ENCODE assay signal across 8 cellular contexts in genomic region chr3:193971268-193971751, GRCh38.
A peak's percentile ranks its signal among the peaks of the same experiment; 100 is the strongest.
DNase-seq lines count a peak whose midpoint lies in the region; ATAC-seq, FAIRE-seq and TF ChIP-seq lines count a peak whose summit lies in the region.

No MANE protein-coding gene starts in this region.

- H4K20me1 ChIP-seq in H9 (ENCODE audit: control insufficient read depth, insufficient read depth, insufficient read length): no peaks in the 10 kb centered on the region

- no peak overlapping the region for H3K14ac ChIP-seq in H9 (ENCODE audit: insufficient read depth, low read length)

- no peak overlapping the region for H2BK120ac ChIP-seq in H9 (ENCODE audit: low read depth, low read length, poor library complexity, severe bottlenecking)

- no peak overlapping the region for H2AFZ ChIP-seq in H9 (ENCODE audit: low read length)

- no peaks in the 10 kb centered on the region for H3K23me2 ChIP-seq in H9 (ENCODE audit: insufficient read length, low read depth, low read length, poor library complexity, severe bottlenecking)

- no peaks in the 10 kb centered on the region for H3K79me2 ChIP-seq in H9 (ENCODE audit: insufficient read depth, low read length)

- H3K27ac ChIP-seq in dorsolateral prefrontal cortex (no peak overlapping the region), H9 (ENCODE audit: insufficient read length, low read depth, low read length) (no peak overlapping the region)

- no peak overlapping the region for H2BK15ac ChIP-seq in H9 (ENCODE audit: low read depth, low read length)

- H3K4me3 Mint-ChIP-seq in H9: no peak overlapping the region

- H3K4me3 ChIP-seq in mucosa of descending colon: no peak overlapping the region
- H3K4me3 ChIP-seq in dorsolateral prefrontal cortex: no peak overlapping the region

- H3K27me3 ChIP-seq in dorsolateral prefrontal cortex (no peaks in the 10 kb centered on the region), H9 (ENCODE audit: insufficient read depth, low read length) (no peaks in the 10 kb centered on the region)

- ATAC-seq in HG02588 (IDR thresholded peaks at IDR 0.05; ENCODE audit: unreplicated experiment): peak; percentile 54
- peak; percentile 87 for ATAC-seq in mucosa of descending colon

- H3K9me3 ChIP-seq in mucosa of descending colon: no peaks in the 10 kb centered on the region
- H3K9me3 ChIP-seq in H9 (ENCODE audit: control insufficient read depth, low read depth, low read length): no peaks in the 10 kb centered on the region

- H3K4me2 ChIP-seq in H9 (ENCODE audit: insufficient read depth, insufficient read length, low read length): no peak overlapping the region

- H3K27me3 Mint-ChIP-seq in H9 (ENCODE audit: low read depth): peaks cover 37% of the 10 kb centered on the region

- H4K8ac ChIP-seq in H9 (replicated peaks; ENCODE audit: insufficient read length, low read depth, low read length): no peak overlapping the region

- no peak overlapping the region for H2BK20ac ChIP-seq in H9 (ENCODE audit: low read depth, low read length, poor library complexity, severe bottlenecking)

- no peak overlapping the region for H3K27ac Mint-ChIP-seq in H9

- H3K36me3 Mint-ChIP-seq in H9 (ENCODE audit: insufficient read depth in 1 of 3, low read depth in 3 of 3): peaks cover 0 to 5% (median 0%) of the 10 kb centered on the region in 3 experiments; a peak in 1 of 7 replicates

- H3K9me3 Mint-ChIP-seq in H9: peaks cover 0 to 3% of the 10 kb centered on the region in 2 experiments; a peak in 1 of 5 replicates

- peak; percentile 90 for FAIRE-seq in GM12892 (lab: Jason Lieb, UNC)

- no peak overlapping the region for H3K23ac ChIP-seq in H9 (ENCODE audit: insufficient read length, low read depth, low read length)

- H3K18ac ChIP-seq in H9 (ENCODE audit: insufficient read length, low read depth, low read length): no peak overlapping the region

- no peaks in the 10 kb centered on the region for H3K36me3 ChIP-seq in mucosa of descending colon (ENCODE audit: low read depth)

- intact Hi-C loops in mucosa of descending colon (cut with DNase I, micrococcal nuclease): no loop called here
- intact Hi-C loops in dorsolateral prefrontal cortex (cut with DNase I): no loop called here
- intact Hi-C loops in posterior cingulate gyrus (cut with DNase I): no loop called here

- no CpG with 5 or more reads among the region's 8 CpGs for whole genome bisulfite sequencing in H9 (ENCODE audit: extremely low coverage, insufficient read length, low lambda C conversion rate)

- H4K91ac ChIP-seq in H9 (ENCODE audit: insufficient read length, low read depth, low read length): no peak overlapping the region

- no peak overlapping the region for H3K56ac ChIP-seq in H9 (ENCODE audit: insufficient read length, low read depth, low read length)

- TF ChIP-seq POLR2A in GM12892 (IDR thresholded peaks at IDR 0.05; ENCODE audit: low read depth, low read length): no peak

- TF ChIP-seq CTCF in mucosa of descending colon (IDR thresholded peaks at IDR 0.05) (no peak), dorsolateral prefrontal cortex (IDR thresholded peaks at IDR 0.05 in 54 of 56, conservative IDR thresholded peaks at IDR 0.05 in 2 of 56; ENCODE audit: low read depth in 1 of 56, partially characterized antibody in 56 of 56) (no peak), H9 (conservative IDR thresholded peaks at IDR 0.05) (no peak)

- H3K4me1 Mint-ChIP-seq in H9: peaks cover 65 to 72% of the 10 kb centered on the region in 2 experiments

- H3T11ph ChIP-seq in H9 (ENCODE audit: low read length): no peak overlapping the region

- no peak overlapping the region for H4K5ac ChIP-seq in H9 (ENCODE audit: insufficient read length, low read depth, low read length)

- H3K4me1 ChIP-seq in mucosa of descending colon (ENCODE audit: low read depth) (peaks cover 25% of the 10 kb centered on the region), H9 (ENCODE audit: insufficient read depth, low read length) (peaks cover 5% of the 10 kb centered on the region; the same call in 1 of the 2 replicates)

- H3K79me1 ChIP-seq in H9 (ENCODE audit: insufficient read depth, low read depth, low read length, poor library complexity, severe bottlenecking): no peaks in the 10 kb centered on the region

- H3K9ac ChIP-seq in H9 (ENCODE audit: extremely low read depth, insufficient read length, low read length): no peak overlapping the region

- H2BK12ac ChIP-seq in H9 (ENCODE audit: insufficient read length, low read depth, low read length): no peak overlapping the region

- H2BK5ac ChIP-seq in H9 (ENCODE audit: insufficient read length, low read length): no peak overlapping the region

- no peak overlapping the region for H2AK5ac ChIP-seq in H9 (ENCODE audit: insufficient read length, low read length)

- no peak overlapping the region for H3K4ac ChIP-seq in H9 (ENCODE audit: low read depth, low read length)

- DNase-seq in GM12892 (ENCODE audit: insufficient read length): no peak
- DNase-seq in SW480 (ENCODE audit: low spot score): peak; percentile 28
- DNase-seq in mucosa of descending colon: peak; percentile 70 to 91 (median 75)
- no peak for DNase-seq in dorsolateral prefrontal cortex
- no peak for DNase-seq in GDM1 (lab: John Stamatoyannopoulos, UW)
- no peak for DNase-seq in posterior cingulate gyrus
- no peak for DNase-seq in H9

Comparison
In these comparisons a context has a peak if more than half of its experiments do, and no peak if none do; other contexts are left out.
1. DNase-seq: peak in SW480 (single experiment) and mucosa of descending colon (3 of 3); none in GM12892 (single experiment), dorsolateral prefrontal cortex (0 of 10), GDM1 (single experiment), posterior cingulate gyrus (0 of 10) and H9 (single experiment).